Comparison of ENCODE assay signal across 18 cellular contexts in the genomic region with DNA sequence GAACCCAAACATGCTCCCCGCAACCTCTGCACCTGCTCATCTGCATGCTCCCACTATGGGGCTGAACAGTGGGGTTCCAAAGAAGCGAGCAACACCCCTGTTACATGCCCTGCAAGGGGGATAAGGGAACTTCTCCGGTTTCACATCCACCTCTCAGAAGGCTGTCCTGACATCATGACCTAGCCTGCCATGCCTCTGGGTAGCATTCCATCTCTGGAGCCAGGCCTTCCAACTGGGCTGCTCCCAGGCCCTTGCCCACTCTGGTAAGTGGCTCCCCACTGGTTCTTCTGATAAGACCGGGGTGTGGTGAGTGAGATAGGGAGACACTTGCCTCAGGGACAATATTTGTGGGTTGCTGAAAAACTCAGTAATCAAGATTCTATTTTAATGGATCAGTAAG.
"Had no signal": no experiment of that assay in that cellular context is flagged by ENCODE, and none has a peak within 500 bp of the region (broad histone marks: within the 10 kb centered on the region; RNA-seq: fewer than 3 reads in every experiment).

No MANE protein-coding gene starts in this region.

- H3K4me1 ChIP-seq: psoas muscle, right atrium auricular region had no signal

- DNase-seq: activated T-cell treated with anti-CD3 and anti-CD28 coated beads, Interleukin-2, amount 50 U/mL, for 1 hour; aorta; dermis blood vessel endothelial cell; effector CD8-positive, alpha-beta T cell; foreskin keratinocyte; kidney; mucosa of descending colon; ovary; psoas muscle; spleen; stimulated activated CD4-positive, alpha-beta T cell treated with anti-CD3 and anti-CD28 coated beads, Interleukin-4, amount 100 ng/mL, for 1 hour; stimulated activated naive CD4-positive, alpha-beta T cell; T-cell had no signal

- H3K36me3 ChIP-seq: neural progenitor cell, ovary, right atrium auricular region, spleen had no signal

- ATAC-seq: activated naive CD4-positive, alpha-beta T cell treated with anti-CD3 and anti-CD28 coated beads, Interleukin-2, amount 50 U/mL, for 72 hours; foreskin keratinocyte; left lobe of liver; mucosa of descending colon; psoas muscle; T-cell; WTC11 had no signal

- H3K9me3 ChIP-seq: mucosa of descending colon, ovary, psoas muscle, right atrium auricular region, spleen had no signal

- H3K4me2 ChIP-seq: neural progenitor cell had no signal

- H3K9ac ChIP-seq: neural progenitor cell had no signal

- H2AFZ ChIP-seq: neural progenitor cell had no signal

- H3K27ac ChIP-seq: foreskin keratinocyte, neural progenitor cell, ovary, psoas muscle, right atrium auricular region, spleen had no signal

- H3K27me3 ChIP-seq: foreskin keratinocyte, neural progenitor cell, ovary, right atrium auricular region, spleen had no signal

- H3K4me3 ChIP-seq: mucosa of descending colon, neural progenitor cell, ovary, psoas muscle, right atrium auricular region, spleen had no signal
